1 cellular context compared by ENCODE assay signal in genomic region chr10:104255244-104255981, GRCh38.
TF ChIP-seq lines count a peak whose summit lies in the region.

No MANE protein-coding gene starts in this region.

TF ChIP-seq in HepG2, 621 proteins besides CTCF, POLR2A, EP300 and RAD21 (continued from another document and continues in another):
- TF ChIP-seq, protein P1, sequence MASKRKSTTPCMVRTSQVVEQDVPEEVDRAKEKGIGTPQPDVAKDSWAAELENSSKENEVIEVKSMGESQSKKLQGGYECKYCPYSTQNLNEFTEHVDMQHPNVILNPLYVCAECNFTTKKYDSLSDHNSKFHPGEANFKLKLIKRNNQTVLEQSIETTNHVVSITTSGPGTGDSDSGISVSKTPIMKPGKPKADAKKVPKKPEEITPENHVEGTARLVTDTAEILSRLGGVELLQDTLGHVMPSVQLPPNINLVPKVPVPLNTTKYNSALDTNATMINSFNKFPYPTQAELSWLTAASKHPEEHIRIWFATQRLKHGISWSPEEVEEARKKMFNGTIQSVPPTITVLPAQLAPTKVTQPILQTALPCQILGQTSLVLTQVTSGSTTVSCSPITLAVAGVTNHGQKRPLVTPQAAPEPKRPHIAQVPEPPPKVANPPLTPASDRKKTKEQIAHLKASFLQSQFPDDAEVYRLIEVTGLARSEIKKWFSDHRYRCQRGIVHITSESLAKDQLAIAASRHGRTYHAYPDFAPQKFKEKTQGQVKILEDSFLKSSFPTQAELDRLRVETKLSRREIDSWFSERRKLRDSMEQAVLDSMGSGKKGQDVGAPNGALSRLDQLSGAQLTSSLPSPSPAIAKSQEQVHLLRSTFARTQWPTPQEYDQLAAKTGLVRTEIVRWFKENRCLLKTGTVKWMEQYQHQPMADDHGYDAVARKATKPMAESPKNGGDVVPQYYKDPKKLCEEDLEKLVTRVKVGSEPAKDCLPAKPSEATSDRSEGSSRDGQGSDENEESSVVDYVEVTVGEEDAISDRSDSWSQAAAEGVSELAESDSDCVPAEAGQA (IDR thresholded peaks at IDR 0.05; ENCODE audit: low read depth): no peak
- TF ChIP-seq, protein P1 (CRISPR knock-in tag; IDR thresholded peaks at IDR 0.05; ENCODE audit: borderline replicate concordance): no peak
- TF ChIP-seq HNRNPUL1 (IDR thresholded peaks at IDR 0.05; ENCODE audit: low read depth, low read length) (no peak), ZNF331 (CRISPR knock-in tag; IDR thresholded peaks at IDR 0.05) (no peak), ZNF891 (CRISPR knock-in tag; IDR thresholded peaks at IDR 0.05) (no peak), ZNF607 (CRISPR knock-in tag; IDR thresholded peaks at IDR 0.05; ENCODE audit: borderline replicate concordance) (no peak), YEATS4 (CRISPR knock-in tag; IDR thresholded peaks at IDR 0.05; ENCODE audit: borderline replicate concordance) (no peak), DRAP1 (CRISPR knock-in tag; IDR thresholded peaks at IDR 0.05) (peak; percentile 32), ZFP82 (CRISPR knock-in tag; IDR thresholded peaks at IDR 0.05; ENCODE audit: borderline replicate concordance) (no peak), TBL1XR1 (IDR thresholded peaks at IDR 0.05; ENCODE audit: borderline replicate concordance, low read length, partially characterized antibody) (no peak), SAFB2 (CRISPR knock-in tag; IDR thresholded peaks at IDR 0.05; ENCODE audit: borderline replicate concordance, low read depth) (0 out of 2 replicates have a peak, but pooled peaks have one; percentile 13), SMARCC2 (IDR thresholded peaks at IDR 0.05) (no peak), KAT7 (CRISPR knock-in tag; IDR thresholded peaks at IDR 0.05; ENCODE audit: borderline replicate concordance) (no peak), HHEX (CRISPR knock-in tag; IDR thresholded peaks at IDR 0.05) (no peak), RFXAP (CRISPR knock-in tag; IDR thresholded peaks at IDR 0.05; ENCODE audit: borderline replicate concordance) (no peak), RBAK (CRISPR knock-in tag; IDR thresholded peaks at IDR 0.05) (no peak), CEBPG (CRISPR knock-in tag; IDR thresholded peaks at IDR 0.05) (peak; percentile 17; the same call in 1 of the 2 replicates), GZF1 (CRISPR knock-in tag; IDR thresholded peaks at IDR 0.05) (no peak), KIAA2018 (CRISPR knock-in tag; IDR thresholded peaks at IDR 0.05; ENCODE audit: borderline replicate concordance) (no peak), ZNF431 (CRISPR knock-in tag; IDR thresholded peaks at IDR 0.05; ENCODE audit: borderline replicate concordance, low read depth) (no peak), THAP8 (CRISPR knock-in tag; IDR thresholded peaks at IDR 0.05; ENCODE audit: borderline replicate concordance) (no peak), TRIM22 (IDR thresholded peaks at IDR 0.05) (no peak), ZBTB8A (CRISPR knock-in tag; IDR thresholded peaks at IDR 0.05; ENCODE audit: borderline replicate concordance, low read depth) (no peak), CCAR2 (optimal IDR thresholded peaks at IDR 0.05; ENCODE audit: low read depth, low read length) (no peak), ONECUT2 (CRISPR knock-in tag; IDR thresholded peaks at IDR 0.05) (no peak), PHF8 (CRISPR knock-in tag; IDR thresholded peaks at IDR 0.05) (no peak), ZFY (CRISPR knock-in tag; IDR thresholded peaks at IDR 0.05) (no peak; the same call in 1 of the 2 replicates)
- TF ChIP-seq, protein P2, sequence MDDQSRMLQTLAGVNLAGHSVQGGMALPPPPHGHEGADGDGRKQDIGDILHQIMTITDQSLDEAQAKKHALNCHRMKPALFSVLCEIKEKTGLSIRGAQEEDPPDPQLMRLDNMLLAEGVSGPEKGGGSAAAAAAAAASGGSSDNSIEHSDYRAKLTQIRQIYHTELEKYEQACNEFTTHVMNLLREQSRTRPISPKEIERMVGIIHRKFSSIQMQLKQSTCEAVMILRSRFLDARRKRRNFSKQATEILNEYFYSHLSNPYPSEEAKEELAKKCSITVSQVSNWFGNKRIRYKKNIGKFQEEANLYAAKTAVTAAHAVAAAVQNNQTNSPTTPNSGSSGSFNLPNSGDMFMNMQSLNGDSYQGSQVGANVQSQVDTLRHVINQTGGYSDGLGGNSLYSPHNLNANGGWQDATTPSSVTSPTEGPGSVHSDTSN (CRISPR knock-in tag; IDR thresholded peaks at IDR 0.05; ENCODE audit: borderline replicate concordance): no peak
- TF ChIP-seq, protein P3, sequence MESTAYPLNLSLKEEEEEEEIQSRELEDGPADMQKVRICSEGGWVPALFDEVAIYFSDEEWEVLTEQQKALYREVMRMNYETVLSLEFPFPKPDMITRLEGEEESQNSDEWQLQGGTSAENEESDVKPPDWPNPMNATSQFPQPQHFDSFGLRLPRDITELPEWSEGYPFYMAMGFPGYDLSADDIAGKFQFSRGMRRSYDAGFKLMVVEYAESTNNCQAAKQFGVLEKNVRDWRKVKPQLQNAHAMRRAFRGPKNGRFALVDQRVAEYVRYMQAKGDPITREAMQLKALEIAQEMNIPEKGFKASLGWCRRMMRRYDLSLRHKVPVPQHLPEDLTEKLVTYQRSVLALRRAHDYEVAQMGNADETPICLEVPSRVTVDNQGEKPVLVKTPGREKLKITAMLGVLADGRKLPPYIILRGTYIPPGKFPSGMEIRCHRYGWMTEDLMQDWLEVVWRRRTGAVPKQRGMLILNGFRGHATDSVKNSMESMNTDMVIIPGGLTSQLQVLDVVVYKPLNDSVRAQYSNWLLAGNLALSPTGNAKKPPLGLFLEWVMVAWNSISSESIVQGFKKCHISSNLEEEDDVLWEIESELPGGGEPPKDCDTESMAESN (CRISPR knock-in tag; conservative IDR thresholded peaks at IDR 0.05): no peak
- TF ChIP-seq, protein P4, sequence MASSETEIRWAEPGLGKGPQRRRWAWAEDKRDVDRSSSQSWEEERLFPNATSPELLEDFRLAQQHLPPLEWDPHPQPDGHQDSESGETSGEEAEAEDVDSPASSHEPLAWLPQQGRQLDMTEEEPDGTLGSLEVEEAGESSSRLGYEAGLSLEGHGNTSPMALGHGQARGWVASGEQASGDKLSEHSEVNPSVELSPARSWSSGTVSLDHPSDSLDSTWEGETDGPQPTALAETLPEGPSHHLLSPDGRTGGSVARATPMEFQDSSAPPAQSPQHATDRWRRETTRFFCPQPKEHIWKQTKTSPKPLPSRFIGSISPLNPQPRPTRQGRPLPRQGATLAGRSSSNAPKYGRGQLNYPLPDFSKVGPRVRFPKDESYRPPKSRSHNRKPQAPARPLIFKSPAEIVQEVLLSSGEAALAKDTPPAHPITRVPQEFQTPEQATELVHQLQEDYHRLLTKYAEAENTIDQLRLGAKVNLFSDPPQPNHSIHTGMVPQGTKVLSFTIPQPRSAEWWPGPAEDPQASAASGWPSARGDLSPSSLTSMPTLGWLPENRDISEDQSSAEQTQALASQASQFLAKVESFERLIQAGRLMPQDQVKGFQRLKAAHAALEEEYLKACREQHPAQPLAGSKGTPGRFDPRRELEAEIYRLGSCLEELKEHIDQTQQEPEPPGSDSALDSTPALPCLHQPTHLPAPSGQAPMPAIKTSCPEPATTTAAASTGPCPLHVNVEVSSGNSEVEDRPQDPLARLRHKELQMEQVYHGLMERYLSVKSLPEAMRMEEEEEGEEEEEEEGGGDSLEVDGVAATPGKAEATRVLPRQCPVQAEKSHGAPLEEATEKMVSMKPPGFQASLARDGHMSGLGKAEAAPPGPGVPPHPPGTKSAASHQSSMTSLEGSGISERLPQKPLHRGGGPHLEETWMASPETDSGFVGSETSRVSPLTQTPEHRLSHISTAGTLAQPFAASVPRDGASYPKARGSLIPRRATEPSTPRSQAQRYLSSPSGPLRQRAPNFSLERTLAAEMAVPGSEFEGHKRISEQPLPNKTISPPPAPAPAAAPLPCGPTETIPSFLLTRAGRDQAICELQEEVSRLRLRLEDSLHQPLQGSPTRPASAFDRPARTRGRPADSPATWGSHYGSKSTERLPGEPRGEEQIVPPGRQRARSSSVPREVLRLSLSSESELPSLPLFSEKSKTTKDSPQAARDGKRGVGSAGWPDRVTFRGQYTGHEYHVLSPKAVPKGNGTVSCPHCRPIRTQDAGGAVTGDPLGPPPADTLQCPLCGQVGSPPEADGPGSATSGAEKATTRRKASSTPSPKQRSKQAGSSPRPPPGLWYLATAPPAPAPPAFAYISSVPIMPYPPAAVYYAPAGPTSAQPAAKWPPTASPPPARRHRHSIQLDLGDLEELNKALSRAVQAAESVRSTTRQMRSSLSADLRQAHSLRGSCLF (CRISPR knock-in tag; IDR thresholded peaks at IDR 0.05; ENCODE audit: borderline replicate concordance): no peak
